ENCODE assay signal across 1 cellular context in the genomic region with DNA sequence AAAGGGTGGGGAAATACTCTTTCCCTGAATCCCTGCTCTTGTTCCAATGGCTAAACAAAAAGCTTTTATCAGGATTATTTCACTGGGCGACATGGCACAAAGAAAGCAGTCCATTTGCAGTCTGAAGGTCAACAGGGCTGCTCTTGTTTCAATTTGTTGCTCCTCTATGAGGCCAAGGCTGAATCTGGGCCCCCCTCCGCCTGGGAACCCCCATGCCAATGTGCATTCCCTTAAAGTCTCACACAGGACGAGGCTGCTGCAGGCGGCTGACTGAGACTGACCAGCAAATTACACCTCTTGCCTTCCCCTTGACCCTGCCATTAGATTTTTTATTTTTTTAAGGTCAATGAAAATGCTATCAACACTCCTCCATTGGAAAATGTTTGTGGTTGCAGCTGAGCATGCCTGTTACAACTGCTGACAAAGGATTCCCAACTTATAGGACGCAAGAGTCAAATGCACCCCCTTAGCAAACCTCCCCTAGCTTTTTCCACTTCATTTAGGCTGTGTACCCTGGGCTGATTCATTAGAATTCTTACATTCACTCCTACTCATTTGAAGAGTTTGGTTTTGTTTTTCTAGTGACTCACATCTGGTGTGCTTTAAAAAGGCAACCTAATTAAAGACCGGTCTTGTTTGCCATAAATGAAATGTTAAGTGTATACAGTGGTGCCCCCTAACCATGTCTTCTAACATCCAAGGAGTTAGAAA.
TF ChIP-seq lines count a peak whose summit lies in the region.

No MANE protein-coding gene starts in this region.

TF ChIP-seq in HepG2, 621 proteins besides CTCF, POLR2A, EP300 and RAD21 (continued from another document and continues in another):
- TF ChIP-seq, protein P1, sequence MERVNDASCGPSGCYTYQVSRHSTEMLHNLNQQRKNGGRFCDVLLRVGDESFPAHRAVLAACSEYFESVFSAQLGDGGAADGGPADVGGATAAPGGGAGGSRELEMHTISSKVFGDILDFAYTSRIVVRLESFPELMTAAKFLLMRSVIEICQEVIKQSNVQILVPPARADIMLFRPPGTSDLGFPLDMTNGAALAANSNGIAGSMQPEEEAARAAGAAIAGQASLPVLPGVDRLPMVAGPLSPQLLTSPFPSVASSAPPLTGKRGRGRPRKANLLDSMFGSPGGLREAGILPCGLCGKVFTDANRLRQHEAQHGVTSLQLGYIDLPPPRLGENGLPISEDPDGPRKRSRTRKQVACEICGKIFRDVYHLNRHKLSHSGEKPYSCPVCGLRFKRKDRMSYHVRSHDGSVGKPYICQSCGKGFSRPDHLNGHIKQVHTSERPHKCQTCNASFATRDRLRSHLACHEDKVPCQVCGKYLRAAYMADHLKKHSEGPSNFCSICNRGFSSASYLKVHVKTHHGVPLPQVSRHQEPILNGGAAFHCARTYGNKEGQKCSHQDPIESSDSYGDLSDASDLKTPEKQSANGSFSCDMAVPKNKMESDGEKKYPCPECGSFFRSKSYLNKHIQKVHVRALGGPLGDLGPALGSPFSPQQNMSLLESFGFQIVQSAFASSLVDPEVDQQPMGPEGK (CRISPR knock-in tag; IDR thresholded peaks at IDR 0.05), result peak; percentile 96
- TF ChIP-seq FOXO1 (CRISPR knock-in tag; IDR thresholded peaks at IDR 0.05), result peak; percentile 67
- TF ChIP-seq RCOR2 (CRISPR knock-in tag; IDR thresholded peaks at IDR 0.05), result no peak
- TF ChIP-seq, protein P2, sequence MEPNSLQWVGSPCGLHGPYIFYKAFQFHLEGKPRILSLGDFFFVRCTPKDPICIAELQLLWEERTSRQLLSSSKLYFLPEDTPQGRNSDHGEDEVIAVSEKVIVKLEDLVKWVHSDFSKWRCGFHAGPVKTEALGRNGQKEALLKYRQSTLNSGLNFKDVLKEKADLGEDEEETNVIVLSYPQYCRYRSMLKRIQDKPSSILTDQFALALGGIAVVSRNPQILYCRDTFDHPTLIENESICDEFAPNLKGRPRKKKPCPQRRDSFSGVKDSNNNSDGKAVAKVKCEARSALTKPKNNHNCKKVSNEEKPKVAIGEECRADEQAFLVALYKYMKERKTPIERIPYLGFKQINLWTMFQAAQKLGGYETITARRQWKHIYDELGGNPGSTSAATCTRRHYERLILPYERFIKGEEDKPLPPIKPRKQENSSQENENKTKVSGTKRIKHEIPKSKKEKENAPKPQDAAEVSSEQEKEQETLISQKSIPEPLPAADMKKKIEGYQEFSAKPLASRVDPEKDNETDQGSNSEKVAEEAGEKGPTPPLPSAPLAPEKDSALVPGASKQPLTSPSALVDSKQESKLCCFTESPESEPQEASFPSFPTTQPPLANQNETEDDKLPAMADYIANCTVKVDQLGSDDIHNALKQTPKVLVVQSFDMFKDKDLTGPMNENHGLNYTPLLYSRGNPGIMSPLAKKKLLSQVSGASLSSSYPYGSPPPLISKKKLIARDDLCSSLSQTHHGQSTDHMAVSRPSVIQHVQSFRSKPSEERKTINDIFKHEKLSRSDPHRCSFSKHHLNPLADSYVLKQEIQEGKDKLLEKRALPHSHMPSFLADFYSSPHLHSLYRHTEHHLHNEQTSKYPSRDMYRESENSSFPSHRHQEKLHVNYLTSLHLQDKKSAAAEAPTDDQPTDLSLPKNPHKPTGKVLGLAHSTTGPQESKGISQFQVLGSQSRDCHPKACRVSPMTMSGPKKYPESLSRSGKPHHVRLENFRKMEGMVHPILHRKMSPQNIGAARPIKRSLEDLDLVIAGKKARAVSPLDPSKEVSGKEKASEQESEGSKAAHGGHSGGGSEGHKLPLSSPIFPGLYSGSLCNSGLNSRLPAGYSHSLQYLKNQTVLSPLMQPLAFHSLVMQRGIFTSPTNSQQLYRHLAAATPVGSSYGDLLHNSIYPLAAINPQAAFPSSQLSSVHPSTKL (CRISPR knock-in tag; IDR thresholded peaks at IDR 0.05), result peak; percentile 46
- TF ChIP-seq, protein P3, sequence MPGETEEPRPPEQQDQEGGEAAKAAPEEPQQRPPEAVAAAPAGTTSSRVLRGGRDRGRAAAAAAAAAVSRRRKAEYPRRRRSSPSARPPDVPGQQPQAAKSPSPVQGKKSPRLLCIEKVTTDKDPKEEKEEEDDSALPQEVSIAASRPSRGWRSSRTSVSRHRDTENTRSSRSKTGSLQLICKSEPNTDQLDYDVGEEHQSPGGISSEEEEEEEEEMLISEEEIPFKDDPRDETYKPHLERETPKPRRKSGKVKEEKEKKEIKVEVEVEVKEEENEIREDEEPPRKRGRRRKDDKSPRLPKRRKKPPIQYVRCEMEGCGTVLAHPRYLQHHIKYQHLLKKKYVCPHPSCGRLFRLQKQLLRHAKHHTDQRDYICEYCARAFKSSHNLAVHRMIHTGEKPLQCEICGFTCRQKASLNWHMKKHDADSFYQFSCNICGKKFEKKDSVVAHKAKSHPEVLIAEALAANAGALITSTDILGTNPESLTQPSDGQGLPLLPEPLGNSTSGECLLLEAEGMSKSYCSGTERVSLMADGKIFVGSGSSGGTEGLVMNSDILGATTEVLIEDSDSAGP (CRISPR knock-in tag; IDR thresholded peaks at IDR 0.05; ENCODE audit: borderline replicate concordance), result 0 out of 2 replicates have a peak, but pooled peaks have one; percentile 45
- no peak for TF ChIP-seq NR2F1 (CRISPR knock-in tag; IDR thresholded peaks at IDR 0.05)
- TF ChIP-seq TEAD3 (CRISPR knock-in tag; optimal IDR thresholded peaks at IDR 0.05; ENCODE audit: borderline replicate concordance), result peak; percentile 11
- TF ChIP-seq RXRA (CRISPR knock-in tag; IDR thresholded peaks at IDR 0.05), result peak; percentile 48; the same call in 1 of the 2 replicates
- TF ChIP-seq ZNF253 (CRISPR knock-in tag; IDR thresholded peaks at IDR 0.05; ENCODE audit: borderline replicate concordance), result no peak
- peak; percentile 65; the same call in 1 of the 2 replicates for TF ChIP-seq SIX4 (CRISPR knock-in tag; IDR thresholded peaks at IDR 0.05)
- no peak for TF ChIP-seq KDM5B (CRISPR knock-in tag; IDR thresholded peaks at IDR 0.05; ENCODE audit: borderline replicate concordance)
- TF ChIP-seq, protein P4, sequence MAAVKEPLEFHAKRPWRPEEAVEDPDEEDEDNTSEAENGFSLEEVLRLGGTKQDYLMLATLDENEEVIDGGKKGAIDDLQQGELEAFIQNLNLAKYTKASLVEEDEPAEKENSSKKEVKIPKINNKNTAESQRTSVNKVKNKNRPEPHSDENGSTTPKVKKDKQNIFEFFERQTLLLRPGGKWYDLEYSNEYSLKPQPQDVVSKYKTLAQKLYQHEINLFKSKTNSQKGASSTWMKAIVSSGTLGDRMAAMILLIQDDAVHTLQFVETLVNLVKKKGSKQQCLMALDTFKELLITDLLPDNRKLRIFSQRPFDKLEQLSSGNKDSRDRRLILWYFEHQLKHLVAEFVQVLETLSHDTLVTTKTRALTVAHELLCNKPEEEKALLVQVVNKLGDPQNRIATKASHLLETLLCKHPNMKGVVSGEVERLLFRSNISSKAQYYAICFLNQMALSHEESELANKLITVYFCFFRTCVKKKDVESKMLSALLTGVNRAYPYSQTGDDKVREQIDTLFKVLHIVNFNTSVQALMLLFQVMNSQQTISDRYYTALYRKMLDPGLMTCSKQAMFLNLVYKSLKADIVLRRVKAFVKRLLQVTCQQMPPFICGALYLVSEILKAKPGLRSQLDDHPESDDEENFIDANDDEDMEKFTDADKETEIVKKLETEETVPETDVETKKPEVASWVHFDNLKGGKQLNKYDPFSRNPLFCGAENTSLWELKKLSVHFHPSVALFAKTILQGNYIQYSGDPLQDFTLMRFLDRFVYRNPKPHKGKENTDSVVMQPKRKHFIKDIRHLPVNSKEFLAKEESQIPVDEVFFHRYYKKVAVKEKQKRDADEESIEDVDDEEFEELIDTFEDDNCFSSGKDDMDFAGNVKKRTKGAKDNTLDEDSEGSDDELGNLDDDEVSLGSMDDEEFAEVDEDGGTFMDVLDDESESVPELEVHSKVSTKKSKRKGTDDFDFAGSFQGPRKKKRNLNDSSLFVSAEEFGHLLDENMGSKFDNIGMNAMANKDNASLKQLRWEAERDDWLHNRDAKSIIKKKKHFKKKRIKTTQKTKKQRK (IDR thresholded peaks at IDR 0.05; ENCODE audit: low read length), result no peak
- peak; percentile 28; the same call in 1 of the 2 replicates for TF ChIP-seq HDAC1 (CRISPR knock-in tag; IDR thresholded peaks at IDR 0.05)
- TF ChIP-seq ZFP1 (CRISPR knock-in tag; IDR thresholded peaks at IDR 0.05), result 0 out of 2 replicates have a peak, but pooled peaks have one; percentile 23
- TF ChIP-seq GATAD2A (CRISPR knock-in tag; IDR thresholded peaks at IDR 0.05), result peak; percentile 29; the same call in 1 of the 2 replicates
- TF ChIP-seq, protein P5, sequence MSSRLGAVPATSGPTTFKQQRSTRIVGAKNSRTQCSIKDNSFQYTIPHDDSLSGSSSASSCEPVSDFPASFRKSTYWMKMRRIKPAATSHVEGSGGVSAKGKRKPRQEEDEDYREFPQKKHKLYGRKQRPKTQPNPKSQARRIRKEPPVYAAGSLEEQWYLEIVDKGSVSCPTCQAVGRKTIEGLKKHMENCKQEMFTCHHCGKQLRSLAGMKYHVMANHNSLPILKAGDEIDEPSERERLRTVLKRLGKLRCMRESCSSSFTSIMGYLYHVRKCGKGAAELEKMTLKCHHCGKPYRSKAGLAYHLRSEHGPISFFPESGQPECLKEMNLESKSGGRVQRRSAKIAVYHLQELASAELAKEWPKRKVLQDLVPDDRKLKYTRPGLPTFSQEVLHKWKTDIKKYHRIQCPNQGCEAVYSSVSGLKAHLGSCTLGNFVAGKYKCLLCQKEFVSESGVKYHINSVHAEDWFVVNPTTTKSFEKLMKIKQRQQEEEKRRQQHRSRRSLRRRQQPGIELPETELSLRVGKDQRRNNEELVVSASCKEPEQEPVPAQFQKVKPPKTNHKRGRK (CRISPR knock-in tag; IDR thresholded peaks at IDR 0.05), result no peak
- TF ChIP-seq TOE1 (CRISPR knock-in tag; IDR thresholded peaks at IDR 0.05), result no peak
- TF ChIP-seq, protein P6, sequence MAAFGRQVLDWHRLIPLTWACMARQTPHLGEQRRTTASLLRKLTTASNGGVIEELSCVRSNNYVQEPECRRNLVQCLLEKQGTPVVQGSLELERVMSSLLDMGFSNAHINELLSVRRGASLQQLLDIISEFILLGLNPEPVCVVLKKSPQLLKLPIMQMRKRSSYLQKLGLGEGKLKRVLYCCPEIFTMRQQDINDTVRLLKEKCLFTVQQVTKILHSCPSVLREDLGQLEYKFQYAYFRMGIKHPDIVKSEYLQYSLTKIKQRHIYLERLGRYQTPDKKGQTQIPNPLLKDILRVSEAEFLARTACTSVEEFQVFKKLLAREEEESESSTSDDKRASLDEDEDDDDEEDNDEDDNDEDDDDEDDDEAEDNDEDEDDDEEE (CRISPR knock-in tag; IDR thresholded peaks at IDR 0.05), result no peak
- no peak for TF ChIP-seq FOXA1 (IDR thresholded peaks at IDR 0.05)
- peak; percentile 59; the same call in 1 of the 2 replicates for TF ChIP-seq FOXA1 (CRISPR knock-in tag; IDR thresholded peaks at IDR 0.05)
- TF ChIP-seq, protein P7, sequence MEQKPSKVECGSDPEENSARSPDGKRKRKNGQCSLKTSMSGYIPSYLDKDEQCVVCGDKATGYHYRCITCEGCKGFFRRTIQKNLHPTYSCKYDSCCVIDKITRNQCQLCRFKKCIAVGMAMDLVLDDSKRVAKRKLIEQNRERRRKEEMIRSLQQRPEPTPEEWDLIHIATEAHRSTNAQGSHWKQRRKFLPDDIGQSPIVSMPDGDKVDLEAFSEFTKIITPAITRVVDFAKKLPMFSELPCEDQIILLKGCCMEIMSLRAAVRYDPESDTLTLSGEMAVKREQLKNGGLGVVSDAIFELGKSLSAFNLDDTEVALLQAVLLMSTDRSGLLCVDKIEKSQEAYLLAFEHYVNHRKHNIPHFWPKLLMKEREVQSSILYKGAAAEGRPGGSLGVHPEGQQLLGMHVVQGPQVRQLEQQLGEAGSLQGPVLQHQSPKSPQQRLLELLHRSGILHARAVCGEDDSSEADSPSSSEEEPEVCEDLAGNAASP (CRISPR knock-in tag; IDR thresholded peaks at IDR 0.05; ENCODE audit: borderline replicate concordance), result peak; percentile 41; the same call in 1 of the 2 replicates
- TF ChIP-seq, protein P8, sequence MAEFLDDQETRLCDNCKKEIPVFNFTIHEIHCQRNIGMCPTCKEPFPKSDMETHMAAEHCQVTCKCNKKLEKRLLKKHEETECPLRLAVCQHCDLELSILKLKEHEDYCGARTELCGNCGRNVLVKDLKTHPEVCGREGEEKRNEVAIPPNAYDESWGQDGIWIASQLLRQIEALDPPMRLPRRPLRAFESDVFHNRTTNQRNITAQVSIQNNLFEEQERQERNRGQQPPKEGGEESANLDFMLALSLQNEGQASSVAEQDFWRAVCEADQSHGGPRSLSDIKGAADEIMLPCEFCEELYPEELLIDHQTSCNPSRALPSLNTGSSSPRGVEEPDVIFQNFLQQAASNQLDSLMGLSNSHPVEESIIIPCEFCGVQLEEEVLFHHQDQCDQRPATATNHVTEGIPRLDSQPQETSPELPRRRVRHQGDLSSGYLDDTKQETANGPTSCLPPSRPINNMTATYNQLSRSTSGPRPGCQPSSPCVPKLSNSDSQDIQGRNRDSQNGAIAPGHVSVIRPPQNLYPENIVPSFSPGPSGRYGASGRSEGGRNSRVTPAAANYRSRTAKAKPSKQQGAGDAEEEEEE (CRISPR knock-in tag; IDR thresholded peaks at IDR 0.05; ENCODE audit: borderline replicate concordance), result no peak
- 0 out of 2 replicates have a peak, but pooled peaks have one; percentile 14 for TF ChIP-seq TCF7 (IDR thresholded peaks at IDR 0.05; ENCODE audit: low read depth)
- no peak for TF ChIP-seq SAFB2 (CRISPR knock-in tag; IDR thresholded peaks at IDR 0.05; ENCODE audit: borderline replicate concordance, low read depth)
- peak; percentile 57; the same call in 1 of the 2 replicates for TF ChIP-seq ZNF644 (CRISPR knock-in tag; IDR thresholded peaks at IDR 0.05; ENCODE audit: low read depth)
- TF ChIP-seq ZNF207 (IDR thresholded peaks at IDR 0.05; ENCODE audit: borderline replicate concordance), result no peak
- TF ChIP-seq ZNF766 (CRISPR knock-in tag; IDR thresholded peaks at IDR 0.05; ENCODE audit: borderline replicate concordance), result no peak
- no peak for TF ChIP-seq ERF (CRISPR knock-in tag; IDR thresholded peaks at IDR 0.05)
- TF ChIP-seq GTF3A (CRISPR knock-in tag; conservative IDR thresholded peaks at IDR 0.05), result no peak
- no peak; the same call in none of the 2 replicates for TF ChIP-seq NR2F6 (IDR thresholded peaks at IDR 0.05)
- TF ChIP-seq NR2F6 (CRISPR knock-in tag; IDR thresholded peaks at IDR 0.05), result peak; percentile 45; the same call in 1 of the 2 replicates
- no peak for TF ChIP-seq ZSCAN31 (CRISPR knock-in tag; IDR thresholded peaks at IDR 0.05; ENCODE audit: low read depth)
